ENCODE assay signal across 1 cellular context in the genomic region with DNA sequence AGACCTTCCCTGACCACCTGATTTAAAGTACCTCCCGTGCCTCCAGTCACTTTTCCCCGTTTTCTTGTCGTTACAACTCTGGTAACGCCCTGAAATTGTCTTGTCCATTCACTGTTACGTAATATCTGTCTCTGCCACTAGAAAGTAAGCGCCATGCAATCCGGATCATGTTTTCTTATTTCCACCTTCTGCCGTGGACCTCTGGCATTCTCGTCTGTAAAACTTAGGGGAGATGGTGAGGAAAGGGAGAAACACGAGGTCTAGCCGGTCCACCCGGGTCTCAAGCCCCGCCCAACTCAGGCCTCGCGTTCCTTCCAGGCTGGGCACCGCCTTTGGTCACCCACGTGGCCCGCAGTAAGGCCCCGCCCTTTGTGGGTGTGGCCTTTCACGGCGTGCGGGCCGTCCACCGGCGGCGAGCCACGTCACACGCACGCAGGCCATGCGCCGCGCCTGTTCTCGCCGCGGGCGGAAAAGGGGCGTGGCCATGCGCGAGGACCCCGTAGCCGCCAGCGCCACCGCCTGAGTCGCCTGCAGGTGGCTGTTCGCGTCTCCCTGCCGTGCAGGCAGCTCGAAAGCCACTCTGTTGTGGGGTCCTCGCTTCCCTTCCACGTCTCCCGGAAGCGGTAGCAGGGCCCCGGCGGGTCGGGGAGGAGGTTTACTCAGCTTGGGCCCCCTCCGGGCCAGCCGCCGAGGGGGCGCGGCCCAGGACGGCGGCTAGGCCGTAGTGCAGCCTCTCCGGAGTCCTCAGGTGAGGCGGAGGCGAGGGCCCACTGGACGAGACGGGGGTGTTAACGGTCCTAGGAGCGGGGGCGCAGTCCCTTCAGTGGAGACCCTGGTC.
TF ChIP-seq lines count a peak whose summit lies in the region.

A gene with protein sequence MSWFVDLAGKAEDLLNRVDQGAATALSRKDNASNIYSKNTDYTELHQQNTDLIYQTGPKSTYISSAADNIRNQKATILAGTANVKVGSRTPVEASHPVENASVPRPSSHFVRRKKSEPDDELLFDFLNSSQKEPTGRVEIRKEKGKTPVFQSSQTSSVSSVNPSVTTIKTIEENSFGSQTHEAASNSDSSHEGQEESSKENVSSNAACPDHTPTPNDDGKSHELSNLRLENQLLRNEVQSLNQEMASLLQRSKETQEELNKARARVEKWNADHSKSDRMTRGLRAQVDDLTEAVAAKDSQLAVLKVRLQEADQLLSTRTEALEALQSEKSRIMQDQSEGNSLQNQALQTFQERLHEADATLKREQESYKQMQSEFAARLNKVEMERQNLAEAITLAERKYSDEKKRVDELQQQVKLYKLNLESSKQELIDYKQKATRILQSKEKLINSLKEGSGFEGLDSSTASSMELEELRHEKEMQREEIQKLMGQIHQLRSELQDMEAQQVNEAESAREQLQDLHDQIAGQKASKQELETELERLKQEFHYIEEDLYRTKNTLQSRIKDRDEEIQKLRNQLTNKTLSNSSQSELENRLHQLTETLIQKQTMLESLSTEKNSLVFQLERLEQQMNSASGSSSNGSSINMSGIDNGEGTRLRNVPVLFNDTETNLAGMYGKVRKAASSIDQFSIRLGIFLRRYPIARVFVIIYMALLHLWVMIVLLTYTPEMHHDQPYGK (plus strand): TSS at position 597 of the 838 bp plus-strand sequence. CDS start 3,133 bp downstream, outside the sequence.

TF ChIP-seq in HepG2, 621 proteins besides CTCF, POLR2A, EP300 and RAD21 (continued from another document and continues in another):
- TF ChIP-seq, protein P1, sequence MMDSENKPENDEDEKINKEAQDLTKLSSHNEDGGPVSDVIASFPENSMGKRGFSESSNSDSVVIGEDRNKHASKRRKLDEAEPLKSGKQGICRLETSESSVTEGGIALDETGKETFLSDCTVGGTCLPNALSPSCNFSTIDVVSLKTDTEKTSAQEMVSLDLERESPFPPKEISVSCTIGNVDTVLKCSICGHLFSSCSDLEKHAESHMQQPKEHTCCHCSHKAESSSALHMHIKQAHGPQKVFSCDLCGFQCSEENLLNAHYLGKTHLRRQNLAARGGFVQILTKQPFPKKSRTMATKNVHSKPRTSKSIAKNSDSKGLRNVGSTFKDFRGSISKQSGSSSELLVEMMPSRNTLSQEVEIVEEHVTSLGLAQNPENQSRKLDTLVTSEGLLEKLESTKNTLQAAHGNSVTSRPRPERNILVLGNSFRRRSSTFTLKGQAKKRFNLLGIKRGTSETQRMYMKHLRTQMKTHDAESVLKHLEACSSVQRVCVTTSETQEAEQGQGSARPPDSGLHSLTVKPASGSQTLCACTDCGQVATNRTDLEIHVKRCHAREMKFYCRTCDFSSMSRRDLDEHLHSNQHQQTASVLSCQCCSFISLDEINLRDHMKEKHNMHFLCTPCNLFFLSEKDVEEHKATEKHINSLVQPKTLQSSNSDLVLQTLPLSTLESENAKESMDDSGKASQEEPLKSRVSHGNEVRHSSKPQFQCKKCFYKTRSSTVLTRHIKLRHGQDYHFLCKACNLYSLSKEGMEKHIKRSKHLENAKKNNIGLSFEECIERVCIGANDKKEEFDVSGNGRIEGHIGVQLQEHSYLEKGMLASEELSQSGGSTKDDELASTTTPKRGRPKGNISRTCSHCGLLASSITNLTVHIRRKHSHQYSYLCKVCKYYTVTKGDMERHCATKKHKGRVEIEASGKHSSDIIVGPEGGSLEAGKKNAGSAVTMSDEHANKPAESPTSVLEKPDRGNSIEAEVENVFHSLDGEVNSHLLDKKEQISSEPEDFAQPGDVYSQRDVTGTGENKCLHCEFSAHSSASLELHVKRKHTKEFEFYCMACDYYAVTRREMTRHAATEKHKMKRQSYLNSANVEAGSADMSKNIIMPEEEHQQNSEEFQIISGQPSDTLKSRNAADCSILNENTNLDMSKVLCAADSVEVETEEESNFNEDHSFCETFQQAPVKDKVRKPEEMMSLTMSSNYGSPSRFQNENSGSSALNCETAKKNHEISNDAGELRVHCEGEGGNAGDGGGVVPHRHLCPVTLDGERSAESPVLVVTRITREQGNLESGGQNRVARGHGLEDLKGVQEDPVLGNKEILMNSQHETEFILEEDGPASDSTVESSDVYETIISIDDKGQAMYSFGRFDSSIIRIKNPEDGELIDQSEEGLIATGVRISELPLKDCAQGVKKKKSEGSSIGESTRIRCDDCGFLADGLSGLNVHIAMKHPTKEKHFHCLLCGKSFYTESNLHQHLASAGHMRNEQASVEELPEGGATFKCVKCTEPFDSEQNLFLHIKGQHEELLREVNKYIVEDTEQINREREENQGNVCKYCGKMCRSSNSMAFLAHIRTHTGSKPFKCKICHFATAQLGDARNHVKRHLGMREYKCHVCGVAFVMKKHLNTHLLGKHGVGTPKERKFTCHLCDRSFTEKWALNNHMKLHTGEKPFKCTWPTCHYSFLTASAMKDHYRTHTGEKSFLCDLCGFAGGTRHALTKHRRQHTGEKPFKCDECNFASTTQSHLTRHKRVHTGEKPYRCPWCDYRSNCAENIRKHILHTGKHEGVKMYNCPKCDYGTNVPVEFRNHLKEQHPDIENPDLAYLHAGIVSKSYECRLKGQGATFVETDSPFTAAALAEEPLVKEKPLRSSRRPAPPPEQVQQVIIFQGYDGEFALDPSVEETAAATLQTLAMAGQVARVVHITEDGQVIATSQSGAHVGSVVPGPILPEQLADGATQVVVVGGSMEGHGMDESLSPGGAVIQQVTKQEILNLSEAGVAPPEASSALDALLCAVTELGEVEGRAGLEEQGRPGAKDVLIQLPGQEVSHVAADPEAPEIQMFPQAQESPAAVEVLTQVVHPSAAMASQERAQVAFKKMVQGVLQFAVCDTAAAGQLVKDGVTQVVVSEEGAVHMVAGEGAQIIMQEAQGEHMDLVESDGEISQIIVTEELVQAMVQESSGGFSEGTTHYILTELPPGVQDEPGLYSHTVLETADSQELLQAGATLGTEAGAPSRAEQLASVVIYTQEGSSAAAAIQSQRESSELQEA (CRISPR knock-in tag; IDR thresholded peaks at IDR 0.05; ENCODE audit: not compliant biosample characterization), result peak; percentile 25
- TF ChIP-seq ATM (IDR thresholded peaks at IDR 0.05; ENCODE audit: borderline replicate concordance) (no peak), DPF2 (CRISPR knock-in tag; IDR thresholded peaks at IDR 0.05; ENCODE audit: borderline replicate concordance, low read depth) (no peak), ZNF788 (CRISPR knock-in tag; IDR thresholded peaks at IDR 0.05; ENCODE audit: borderline replicate concordance) (peak; percentile 92), ARNTL (CRISPR knock-in tag; IDR thresholded peaks at IDR 0.05) (peak; percentile 75), GPN1 (CRISPR knock-in tag; IDR thresholded peaks at IDR 0.05; ENCODE audit: borderline replicate concordance) (no peak), ZNF674 (CRISPR knock-in tag; IDR thresholded peaks at IDR 0.05; ENCODE audit: low read depth) (no peak), SAFB2 (CRISPR knock-in tag; IDR thresholded peaks at IDR 0.05; ENCODE audit: borderline replicate concordance, low read depth) (no peak; the same call in 1 of the 2 replicates), KMT2B (CRISPR knock-in tag; IDR thresholded peaks at IDR 0.05) (peak; percentile 86), ZNF225 (CRISPR knock-in tag; IDR thresholded peaks at IDR 0.05) (peak; percentile 63; the same call in 1 of the 2 replicates), RORA (CRISPR knock-in tag; IDR thresholded peaks at IDR 0.05) (no peak), KDM2A (CRISPR knock-in tag; IDR thresholded peaks at IDR 0.05; ENCODE audit: borderline replicate concordance, low read depth) (peak; percentile 88; the same call in 1 of the 2 replicates), ZNF3 (CRISPR knock-in tag; IDR thresholded peaks at IDR 0.05) (no peak; the same call in 1 of the 2 replicates), ISX (CRISPR knock-in tag; conservative IDR thresholded peaks at IDR 0.05) (no peak), TGIF2 (CRISPR knock-in tag; IDR thresholded peaks at IDR 0.05) (peak; percentile 48; the same call in 1 of the 2 replicates), ZNF766 (CRISPR knock-in tag; IDR thresholded peaks at IDR 0.05; ENCODE audit: borderline replicate concordance) (no peak), NFE2 (CRISPR knock-in tag; IDR thresholded peaks at IDR 0.05) (no peak), ZNF549 (CRISPR knock-in tag; IDR thresholded peaks at IDR 0.05) (no peak), ZNF709 (CRISPR knock-in tag; IDR thresholded peaks at IDR 0.05) (peak; percentile 69), ZNF605 (CRISPR knock-in tag; IDR thresholded peaks at IDR 0.05) (no peak), RCOR2 (CRISPR knock-in tag; IDR thresholded peaks at IDR 0.05) (0 out of 2 replicates have a peak, but pooled peaks have one; percentile 13), SIX4 (CRISPR knock-in tag; IDR thresholded peaks at IDR 0.05) (no peak), ZSCAN20 (CRISPR knock-in tag; IDR thresholded peaks at IDR 0.05; ENCODE audit: borderline replicate concordance) (0 out of 2 replicates have a peak, but pooled peaks have one; percentile 17)
- TF ChIP-seq, protein P2, sequence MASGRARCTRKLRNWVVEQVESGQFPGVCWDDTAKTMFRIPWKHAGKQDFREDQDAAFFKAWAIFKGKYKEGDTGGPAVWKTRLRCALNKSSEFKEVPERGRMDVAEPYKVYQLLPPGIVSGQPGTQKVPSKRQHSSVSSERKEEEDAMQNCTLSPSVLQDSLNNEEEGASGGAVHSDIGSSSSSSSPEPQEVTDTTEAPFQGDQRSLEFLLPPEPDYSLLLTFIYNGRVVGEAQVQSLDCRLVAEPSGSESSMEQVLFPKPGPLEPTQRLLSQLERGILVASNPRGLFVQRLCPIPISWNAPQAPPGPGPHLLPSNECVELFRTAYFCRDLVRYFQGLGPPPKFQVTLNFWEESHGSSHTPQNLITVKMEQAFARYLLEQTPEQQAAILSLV (CRISPR knock-in tag; IDR thresholded peaks at IDR 0.05; ENCODE audit: borderline replicate concordance), result peak; percentile 84; the same call in 1 of the 2 replicates
- TF ChIP-seq, protein P3, sequence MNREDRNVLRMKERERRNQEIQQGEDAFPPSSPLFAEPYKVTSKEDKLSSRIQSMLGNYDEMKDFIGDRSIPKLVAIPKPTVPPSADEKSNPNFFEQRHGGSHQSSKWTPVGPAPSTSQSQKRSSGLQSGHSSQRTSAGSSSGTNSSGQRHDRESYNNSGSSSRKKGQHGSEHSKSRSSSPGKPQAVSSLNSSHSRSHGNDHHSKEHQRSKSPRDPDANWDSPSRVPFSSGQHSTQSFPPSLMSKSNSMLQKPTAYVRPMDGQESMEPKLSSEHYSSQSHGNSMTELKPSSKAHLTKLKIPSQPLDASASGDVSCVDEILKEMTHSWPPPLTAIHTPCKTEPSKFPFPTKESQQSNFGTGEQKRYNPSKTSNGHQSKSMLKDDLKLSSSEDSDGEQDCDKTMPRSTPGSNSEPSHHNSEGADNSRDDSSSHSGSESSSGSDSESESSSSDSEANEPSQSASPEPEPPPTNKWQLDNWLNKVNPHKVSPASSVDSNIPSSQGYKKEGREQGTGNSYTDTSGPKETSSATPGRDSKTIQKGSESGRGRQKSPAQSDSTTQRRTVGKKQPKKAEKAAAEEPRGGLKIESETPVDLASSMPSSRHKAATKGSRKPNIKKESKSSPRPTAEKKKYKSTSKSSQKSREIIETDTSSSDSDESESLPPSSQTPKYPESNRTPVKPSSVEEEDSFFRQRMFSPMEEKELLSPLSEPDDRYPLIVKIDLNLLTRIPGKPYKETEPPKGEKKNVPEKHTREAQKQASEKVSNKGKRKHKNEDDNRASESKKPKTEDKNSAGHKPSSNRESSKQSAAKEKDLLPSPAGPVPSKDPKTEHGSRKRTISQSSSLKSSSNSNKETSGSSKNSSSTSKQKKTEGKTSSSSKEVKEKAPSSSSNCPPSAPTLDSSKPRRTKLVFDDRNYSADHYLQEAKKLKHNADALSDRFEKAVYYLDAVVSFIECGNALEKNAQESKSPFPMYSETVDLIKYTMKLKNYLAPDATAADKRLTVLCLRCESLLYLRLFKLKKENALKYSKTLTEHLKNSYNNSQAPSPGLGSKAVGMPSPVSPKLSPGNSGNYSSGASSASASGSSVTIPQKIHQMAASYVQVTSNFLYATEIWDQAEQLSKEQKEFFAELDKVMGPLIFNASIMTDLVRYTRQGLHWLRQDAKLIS (CRISPR knock-in tag; IDR thresholded peaks at IDR 0.05), result no peak
- TF ChIP-seq, protein P4, sequence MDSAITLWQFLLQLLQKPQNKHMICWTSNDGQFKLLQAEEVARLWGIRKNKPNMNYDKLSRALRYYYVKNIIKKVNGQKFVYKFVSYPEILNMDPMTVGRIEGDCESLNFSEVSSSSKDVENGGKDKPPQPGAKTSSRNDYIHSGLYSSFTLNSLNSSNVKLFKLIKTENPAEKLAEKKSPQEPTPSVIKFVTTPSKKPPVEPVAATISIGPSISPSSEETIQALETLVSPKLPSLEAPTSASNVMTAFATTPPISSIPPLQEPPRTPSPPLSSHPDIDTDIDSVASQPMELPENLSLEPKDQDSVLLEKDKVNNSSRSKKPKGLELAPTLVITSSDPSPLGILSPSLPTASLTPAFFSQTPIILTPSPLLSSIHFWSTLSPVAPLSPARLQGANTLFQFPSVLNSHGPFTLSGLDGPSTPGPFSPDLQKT (CRISPR knock-in tag; IDR thresholded peaks at IDR 0.05; ENCODE audit: borderline replicate concordance), result no peak
- TF ChIP-seq, protein P5, sequence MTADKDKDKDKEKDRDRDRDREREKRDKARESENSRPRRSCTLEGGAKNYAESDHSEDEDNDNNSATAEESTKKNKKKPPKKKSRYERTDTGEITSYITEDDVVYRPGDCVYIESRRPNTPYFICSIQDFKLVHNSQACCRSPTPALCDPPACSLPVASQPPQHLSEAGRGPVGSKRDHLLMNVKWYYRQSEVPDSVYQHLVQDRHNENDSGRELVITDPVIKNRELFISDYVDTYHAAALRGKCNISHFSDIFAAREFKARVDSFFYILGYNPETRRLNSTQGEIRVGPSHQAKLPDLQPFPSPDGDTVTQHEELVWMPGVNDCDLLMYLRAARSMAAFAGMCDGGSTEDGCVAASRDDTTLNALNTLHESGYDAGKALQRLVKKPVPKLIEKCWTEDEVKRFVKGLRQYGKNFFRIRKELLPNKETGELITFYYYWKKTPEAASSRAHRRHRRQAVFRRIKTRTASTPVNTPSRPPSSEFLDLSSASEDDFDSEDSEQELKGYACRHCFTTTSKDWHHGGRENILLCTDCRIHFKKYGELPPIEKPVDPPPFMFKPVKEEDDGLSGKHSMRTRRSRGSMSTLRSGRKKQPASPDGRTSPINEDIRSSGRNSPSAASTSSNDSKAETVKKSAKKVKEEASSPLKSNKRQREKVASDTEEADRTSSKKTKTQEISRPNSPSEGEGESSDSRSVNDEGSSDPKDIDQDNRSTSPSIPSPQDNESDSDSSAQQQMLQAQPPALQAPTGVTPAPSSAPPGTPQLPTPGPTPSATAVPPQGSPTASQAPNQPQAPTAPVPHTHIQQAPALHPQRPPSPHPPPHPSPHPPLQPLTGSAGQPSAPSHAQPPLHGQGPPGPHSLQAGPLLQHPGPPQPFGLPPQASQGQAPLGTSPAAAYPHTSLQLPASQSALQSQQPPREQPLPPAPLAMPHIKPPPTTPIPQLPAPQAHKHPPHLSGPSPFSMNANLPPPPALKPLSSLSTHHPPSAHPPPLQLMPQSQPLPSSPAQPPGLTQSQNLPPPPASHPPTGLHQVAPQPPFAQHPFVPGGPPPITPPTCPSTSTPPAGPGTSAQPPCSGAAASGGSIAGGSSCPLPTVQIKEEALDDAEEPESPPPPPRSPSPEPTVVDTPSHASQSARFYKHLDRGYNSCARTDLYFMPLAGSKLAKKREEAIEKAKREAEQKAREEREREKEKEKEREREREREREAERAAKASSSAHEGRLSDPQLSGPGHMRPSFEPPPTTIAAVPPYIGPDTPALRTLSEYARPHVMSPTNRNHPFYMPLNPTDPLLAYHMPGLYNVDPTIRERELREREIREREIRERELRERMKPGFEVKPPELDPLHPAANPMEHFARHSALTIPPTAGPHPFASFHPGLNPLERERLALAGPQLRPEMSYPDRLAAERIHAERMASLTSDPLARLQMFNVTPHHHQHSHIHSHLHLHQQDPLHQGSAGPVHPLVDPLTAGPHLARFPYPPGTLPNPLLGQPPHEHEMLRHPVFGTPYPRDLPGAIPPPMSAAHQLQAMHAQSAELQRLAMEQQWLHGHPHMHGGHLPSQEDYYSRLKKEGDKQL (CRISPR knock-in tag; IDR thresholded peaks at IDR 0.05; ENCODE audit: low read depth), result peak; percentile 50; the same call in 1 of the 2 replicates
